1 cellular context compared by ENCODE assay signal in genomic region chr22:44968736-44969135, GRCh38.
TF ChIP-seq lines count a peak whose summit lies in the region.

No MANE protein-coding gene starts in this region.

TF ChIP-seq in K562, 482 proteins besides CTCF, POLR2A, EP300 and RAD21:
- no peak for TF ChIP-seq ZBTB33 (CRISPR knock-in tag; IDR thresholded peaks at IDR 0.05)
- TF ChIP-seq ZNF12 (CRISPR knock-in tag; IDR thresholded peaks at IDR 0.05): no peak
- no peak for TF ChIP-seq PRPF4 (IDR thresholded peaks at IDR 0.05; ENCODE audit: insufficient read depth, low read depth, low read length, poor library complexity, severe bottlenecking)
- TF ChIP-seq TFE3 (CRISPR knock-in tag; IDR thresholded peaks at IDR 0.05): no peak
- no peak for TF ChIP-seq USF1 (CRISPR knock-in tag; IDR thresholded peaks at IDR 0.05)
- TF ChIP-seq CBX8 (IDR thresholded peaks at IDR 0.05; ENCODE audit: borderline replicate concordance, extremely low read depth, low read depth, low read length, poor library complexity, severe bottlenecking): no peak
- TF ChIP-seq ZNF280A (IDR thresholded peaks at IDR 0.05; ENCODE audit: low read depth, partially characterized antibody): no peak
- TF ChIP-seq NELFE (IDR thresholded peaks at IDR 0.05; ENCODE audit: insufficient read depth, insufficient read length): no peak
- no peak for TF ChIP-seq RBM25 (IDR thresholded peaks at IDR 0.05; ENCODE audit: low read depth, low read length, severe bottlenecking)
- no peak for TF ChIP-seq ZNF75A (CRISPR knock-in tag; IDR thresholded peaks at IDR 0.05)
- TF ChIP-seq CREB1 (IDR thresholded peaks at IDR 0.05): no peak
- TF ChIP-seq CREB1 (CRISPR knock-in tag; IDR thresholded peaks at IDR 0.05): no peak
- no peak for TF ChIP-seq SAFB2 (IDR thresholded peaks at IDR 0.05; ENCODE audit: borderline replicate concordance, low read depth, low read length, severe bottlenecking)
- TF ChIP-seq ZNF695 (CRISPR knock-in tag; IDR thresholded peaks at IDR 0.05): no peak
- no peak for TF ChIP-seq PATZ1 (CRISPR knock-in tag; IDR thresholded peaks at IDR 0.05; ENCODE audit: borderline replicate concordance)
- TF ChIP-seq SNIP1 (IDR thresholded peaks at IDR 0.05; ENCODE audit: low read depth): no peak
TF ChIP-seq in K562: peak in this region for 0.
